ENCODE assay signal across 11 cellular contexts in genomic region chr3:108512671-108513070, GRCh38.
"Had no signal": no experiment of that assay in that cellular context is flagged by ENCODE, and none has a peak within 500 bp of the region (broad histone marks: within the 10 kb centered on the region; RNA-seq: fewer than 3 reads in every experiment).

No MANE protein-coding gene starts in this region.

- ATAC-seq: HCT116, HepG2, K562 had no signal

- DNase-seq: GM23248, GOT3, H7, HFFc6, IMR-90, KG1 had no signal

- H3K27ac Mint-ChIP-seq: HFFc6 had no signal

- H3K4me1 ChIP-seq: HAP-1 had no signal

- H3K27ac ChIP-seq: GM23248, HL-60 had no signal

- H3K4me3 Mint-ChIP-seq: HFFc6 had no signal

- H3K9me3 Mint-ChIP-seq: HFFc6 had no signal
